ENCODE assay signal across 15 cellular contexts in the genomic region with DNA sequence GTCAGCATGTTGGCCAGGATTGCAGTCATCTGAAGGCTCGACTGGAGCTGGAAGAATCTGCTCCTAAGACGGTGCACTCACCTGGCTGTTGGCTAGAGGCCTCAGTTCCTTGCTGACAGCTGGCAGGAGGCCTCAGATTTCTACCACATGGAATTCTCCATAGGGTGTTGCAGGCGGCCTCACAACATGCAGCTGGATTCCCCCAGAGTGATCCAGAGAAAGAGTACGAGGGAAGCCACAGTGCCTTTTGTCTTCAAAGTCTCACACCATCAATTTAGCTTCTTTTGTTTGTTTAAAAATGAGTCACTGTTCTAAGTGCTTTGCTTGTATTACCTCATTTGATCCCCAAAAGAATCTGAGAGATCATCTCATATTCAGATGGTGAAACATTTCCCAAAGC.
DNase-seq lines count a peak whose midpoint lies in the region; ATAC-seq and TF ChIP-seq lines count a peak whose summit lies in the region.
"Had no signal": no experiment of that assay in that cellular context is flagged by ENCODE, and none has a peak within 500 bp of the region (broad histone marks: within the 10 kb centered on the region; RNA-seq: fewer than 3 reads in every experiment).

No MANE protein-coding gene starts in this region.

- no peak overlapping the region for H2BK15ac ChIP-seq in mesendoderm (replicated peaks; ENCODE audit: low read depth)

- no peak overlapping the region for H3K4ac ChIP-seq in mesendoderm (ENCODE audit: low read depth, low read length)

- no peak overlapping the region for H2AK5ac ChIP-seq in mesendoderm (ENCODE audit: low read length)

- no peak overlapping the region for H4K8ac ChIP-seq in mesendoderm (ENCODE audit: low read depth, low read length)

- in situ Hi-C loops in brain microvascular endothelial cell (cut with HindIII; ENCODE audit: low pct_ligation_motif_present, low sequenced_read_pairs) = no loop called here

- CTCF ChIA-PET in CD4-positive, alpha-beta T cell (lab: Charles Lee) = interaction anchor here (1.3 to 1.6 kb wide), 2 partner anchors 16 to 229 kb away, joined by 3 to 4 read pairs; no protein-coding TSS in a partner anchor

- H3K9ac ChIP-seq in mesendoderm (ENCODE audit: low read length) = no peak overlapping the region

- H3K27ac ChIP-seq in brain microvascular endothelial cell (peak overlapping the region; percentile 22), mesendoderm (ENCODE audit: low read depth, low read length) (no peak overlapping the region), coronary artery (no peak overlapping the region)
- H3K27ac ChIP-seq in CD4-positive, alpha-beta T cell (ENCODE audit: low read depth, low read length) = no peak overlapping the region

- peaks cover 2% of the 10 kb centered on the region; the same call in 1 of the 2 replicates for H3K9me3 ChIP-seq in MG63
- no peaks in the 10 kb centered on the region for H3K9me3 ChIP-seq in CD4-positive, alpha-beta T cell (ENCODE audit: control insufficient read depth, low read length)

- H3K36me3 ChIP-seq in MG63 (no peaks in the 10 kb centered on the region), brain microvascular endothelial cell (replicated peaks) (no peaks in the 10 kb centered on the region), mesendoderm (ENCODE audit: control insufficient read depth, insufficient read depth, low read length) (no peaks in the 10 kb centered on the region)

- no peaks in the 10 kb centered on the region for H3K4me1 Mint-ChIP-seq in CD4-positive, alpha-beta T cell (ENCODE audit: low read depth)
- H3K4me1 Mint-ChIP-seq: neural crest cell; stimulated activated naive B cell treated with anti-CD40 and anti-IgM and Interleukin-4, amounts not matched to agents 10 μg/mL and 1 μg/mL and 100 μg/mL, for 72 hours had no signal

- H3K56ac ChIP-seq in mesendoderm (ENCODE audit: low read length) = no peak overlapping the region

- no peaks in the 10 kb centered on the region for H3K79me1 ChIP-seq in mesendoderm (ENCODE audit: low read length)

- H3K36me3 Mint-ChIP-seq in CD4-positive, alpha-beta T cell (ENCODE audit: low read depth) = no peaks in the 10 kb centered on the region

- H3K4me1 ChIP-seq in mesendoderm (ENCODE audit: control insufficient read depth, low read depth, low read length) = no peaks in the 10 kb centered on the region

- no peak overlapping the region for H4K5ac ChIP-seq in mesendoderm (ENCODE audit: low read length)

- no peak overlapping the region for H3K4me2 ChIP-seq in mesendoderm (ENCODE audit: low read length)

- intact Hi-C loops in CD4-positive, alpha-beta T cell (cut with DNase I, micrococcal nuclease) = no loop called here

- H3K9me3 Mint-ChIP-seq in CD4-positive, alpha-beta T cell = peaks cover 2% of the 10 kb centered on the region

- POLR2A ChIA-PET in CD4-positive, alpha-beta T cell (lab: Charles Lee) = interaction anchor here (0.7 kb wide), 2 partner anchors 11 to 14 kb away, joined by 3 read pairs; no protein-coding TSS in a partner anchor

- no peak for ATAC-seq in HG02678 (IDR thresholded peaks at IDR 0.05; ENCODE audit: unreplicated experiment)
- ATAC-seq in CD4-positive, alpha-beta T cell (ENCODE audit: poor library complexity) = no peak
- ATAC-seq: Panc1; stimulated activated naive B cell treated with anti-CD40 and anti-IgM and Interleukin-4, amounts not matched to agents 10 μg/mL and 1 μg/mL and 100 μg/mL, for 72 hours had no signal

- H2BK120ac ChIP-seq in mesendoderm (ENCODE audit: low read depth, low read length) = no peak overlapping the region

- no peaks in the 10 kb centered on the region for H3K79me2 ChIP-seq in mesendoderm (ENCODE audit: control insufficient read depth, insufficient read depth, low read length)

- TF ChIP-seq CTCF in brain microvascular endothelial cell (IDR thresholded peaks at IDR 0.05; ENCODE audit: low read depth, low read length, missing control alignments) (no peak), coronary artery (IDR thresholded peaks at IDR 0.05) (no peak)
- no peak for TF ChIP-seq CTCF in CD4-positive, alpha-beta T cell (IDR thresholded peaks at IDR 0.05)

- H3K4me3 ChIP-seq in MG63 (no peak overlapping the region), brain microvascular endothelial cell (ENCODE audit: low read depth, low read length) (no peak overlapping the region), mesendoderm (ENCODE audit: low read length) (no peak overlapping the region), coronary artery (no peak overlapping the region)

- H3K27ac Mint-ChIP-seq in CD4-positive, alpha-beta T cell = no peak overlapping the region
- H3K27ac Mint-ChIP-seq: stimulated activated naive B cell treated with anti-CD40 and anti-IgM and Interleukin-4, amounts not matched to agents 10 μg/mL and 1 μg/mL and 100 μg/mL, for 72 hours had no signal

- H3K27me3 Mint-ChIP-seq in CD4-positive, alpha-beta T cell = no peaks in the 10 kb centered on the region

- DNase-seq in GM04503 (ENCODE audit: low read depth) (peak; percentile 42), MG63 (peak; percentile 45), brain microvascular endothelial cell (peak; percentile 67), mesendoderm (no peak), T-helper 1 cell (no peak), coronary artery (ENCODE audit: low spot score) (no peak)
- no peak for DNase-seq in CD4-positive, alpha-beta T cell
- DNase-seq: aorta; foreskin melanocyte; kidney; NCI-H1930; stimulated activated naive B cell treated with anti-CD40 and anti-IgM and Interleukin-4, amounts not matched to agents 10 μg/mL and 1 μg/mL and 100 μg/mL, for 72 hours had no signal

- no CpG with 5 or more reads among the region's 4 CpGs for WGBS in mesendoderm (ENCODE audit: extremely low coverage, insufficient coverage, low lambda C conversion rate)

- H2BK5ac ChIP-seq in mesendoderm (ENCODE audit: low read length) = no peak overlapping the region

- H3K27me3 ChIP-seq in MG63 (no peaks in the 10 kb centered on the region), brain microvascular endothelial cell (replicated peaks) (no peaks in the 10 kb centered on the region), mesendoderm (ENCODE audit: insufficient read depth, low read length, poor library complexity) (no peaks in the 10 kb centered on the region)
- no peaks in the 10 kb centered on the region for H3K27me3 ChIP-seq in CD4-positive, alpha-beta T cell (ENCODE audit: control insufficient read depth, insufficient read depth, low read length)

- H3K23ac ChIP-seq in mesendoderm (ENCODE audit: low read length) = no peak overlapping the region

- peak overlapping the region; percentile 70 for H3K18ac ChIP-seq in mesendoderm (ENCODE audit: low read length)

- H3K4me3 Mint-ChIP-seq in CD4-positive, alpha-beta T cell = no peak overlapping the region
- H3K4me3 Mint-ChIP-seq: neural crest cell; stimulated activated naive B cell treated with anti-CD40 and anti-IgM and Interleukin-4, amounts not matched to agents 10 μg/mL and 1 μg/mL and 100 μg/mL, for 72 hours had no signal

Comparison
In these comparisons a context has a peak if more than half of its experiments do, and no peak if none do; other contexts are left out.
1. DNase-seq: peak in GM04503 (single experiment), MG63 (single experiment) and brain microvascular endothelial cell (single experiment); none in mesendoderm (single experiment), T-helper 1 cell (0 of 5), coronary artery (single experiment) and CD4-positive, alpha-beta T cell (0 of 10).